Comparison of ENCODE assay signal across 16 cellular contexts in the genomic region with DNA sequence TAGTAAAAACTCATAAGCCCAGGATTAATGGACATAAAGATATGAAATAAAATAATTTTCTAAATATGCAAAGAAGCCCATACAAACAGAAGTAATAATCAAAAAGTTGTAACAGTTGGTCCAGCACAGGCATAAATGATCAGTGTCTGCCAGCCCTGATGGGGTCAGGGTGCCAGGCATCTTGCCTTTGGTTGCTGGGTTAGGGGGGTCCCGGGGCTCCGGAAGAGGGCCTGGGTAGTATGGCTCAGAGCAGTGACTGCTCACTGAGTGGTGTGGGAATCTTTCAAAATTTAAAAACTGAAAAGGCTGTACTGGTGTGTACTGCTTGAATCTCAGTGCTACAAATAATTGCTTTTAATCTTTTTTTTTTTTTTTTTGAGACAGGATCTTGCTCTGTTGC. TPM values are rescaled to one million over a fixed set of nuclear protein-coding genes. Genes with fewer than 3 reads are reported as not detected.
DNase-seq lines count a peak whose midpoint lies in the region; ATAC-seq, FAIRE-seq and TF ChIP-seq lines count a peak whose summit lies in the region.
"Had no signal": no experiment of that assay in that cellular context is flagged by ENCODE, and none has a peak within 500 bp of the region (broad histone marks: within the 10 kb centered on the region; RNA-seq: fewer than 3 reads in every experiment).

No MANE protein-coding gene starts in this region.

- no peak for TF ChIP-seq EP300 in GM12878 (IDR thresholded peaks at IDR 0.05; ENCODE audit: borderline replicate concordance in 1 of 2, control insufficient read depth in 1 of 2, low read depth in 2 of 2, low read length in 2 of 2)

- no peaks in the 10 kb centered on the region for H3K79me2 ChIP-seq in GM12878 (ENCODE audit: control insufficient read depth, insufficient read depth, low read length)

- CTCF ChIA-PET in GM12878 (lab: Yijun Ruan, JAX), result interaction anchor here (4.1 kb wide), 1 partner anchor 10 kb away, joined by 19 read pairs; no protein-coding TSS in a partner anchor

- SMC1A ChIA-PET in GM12878 (lab: Charles Lee; ENCODE audit: uncharacterized antibody, unreplicated experiment), result interaction anchor here (0.7 to 1.2 kb wide), 2 partner anchors 14 to 266 kb away, joined by 3 to 4 read pairs; no protein-coding TSS in a partner anchor

- no peak overlapping the region for H3K4me3 Mint-ChIP-seq in activated CD4-positive, alpha-beta T cell treated with anti-CD3 and anti-CD28 coated beads, Interleukin-2, amount 10 ng/mL, durations not matched to agents 24 days and 14 days

- H3K4me1 ChIP-seq in GM12878 (ENCODE audit: control insufficient read depth, insufficient read depth, low read length), result peaks cover 4% of the 10 kb centered on the region; the same call in 1 of the 2 replicates
- peaks cover 45% of the 10 kb centered on the region for H3K4me1 ChIP-seq in lower lobe of right lung
- H3K4me1 ChIP-seq: foreskin keratinocyte, SJCRH30 had no signal

- no peak for TF ChIP-seq POLR2A in GM12878 (IDR thresholded peaks at IDR 0.05; ENCODE audit: low read depth, low read length)

- H3K27ac ChIP-seq in GM12878 (ENCODE audit: control insufficient read depth, insufficient read depth) (no peak overlapping the region), lower lobe of right lung (peak overlapping the region; percentile 89), temporal lobe (ENCODE audit: low read depth, low read length) (peak overlapping the region; percentile 44)
- H3K27ac ChIP-seq: 22Rv1, foreskin keratinocyte, SJCRH30 had no signal

- H3K36me3 ChIP-seq in GM12878 (ENCODE audit: control insufficient read depth in 2 of 2, insufficient read depth in 2 of 2, low read length in 1 of 2) (no peaks in the 10 kb centered on the region), lower lobe of right lung (no peaks in the 10 kb centered on the region)
- H3K36me3 ChIP-seq: SJCRH30 had no signal

- RAD21 ChIA-PET in GM12878 (lab: Charles Lee; ENCODE audit: unreplicated experiment), result no interaction called here

- peak; percentile 52 for DNase-seq in activated CD4-positive, alpha-beta T cell treated with anti-CD3 and anti-CD28 coated beads, Interleukin-2, amount 10 ng/mL, durations not matched to agents 24 days and 14 days
- no peak for DNase-seq in activated CD4-positive, alpha-beta T cell treated with anti-CD3 and anti-CD28 coated beads, Interleukin-2, amount 50 U/mL, for 4 hours
- no peak for DNase-seq in GM12878 (ENCODE audit: low read depth, low spot score)
- no peak for DNase-seq in lower lobe of right lung
- DNase-seq in GM19239 (ENCODE audit: insufficient read length, low spot score), result no peak
- no peak for DNase-seq in activated CD4-positive, alpha-beta T cell treated with anti-CD3 and anti-CD28 coated beads for 1 hour
- DNase-seq: foreskin keratinocyte; GDM1; Karpas-422; NCI-H526 treated with DMSO at 0.1 percent for 48 hours; occipital lobe; SJCRH30; stimulated activated CD4-positive, alpha-beta T cell treated with anti-CD3 and anti-CD28 coated beads, Interleukin-4, amount 100 ng/mL, for 1 hour had no signal

- no peak overlapping the region for H3K27ac Mint-ChIP-seq in activated CD4-positive, alpha-beta T cell treated with anti-CD3 and anti-CD28 coated beads, Interleukin-2, amount 10 ng/mL, durations not matched to agents 24 days and 14 days

- H3K9me3 ChIP-seq in GM12878 (replicated peaks; ENCODE audit: control insufficient read depth, insufficient read depth, low read length) (no peaks in the 10 kb centered on the region), lower lobe of right lung (no peaks in the 10 kb centered on the region)
- H3K9me3 ChIP-seq: SJCRH30 had no signal

- POLR2A ChIA-PET in GM12878 (lab: Charles Lee), result interaction anchor here (0.9 kb wide), 1 partner anchor 9 kb away, joined by 4 read pairs; no protein-coding TSS in a partner anchor

- H3K9me3 Mint-ChIP-seq in activated CD4-positive, alpha-beta T cell treated with anti-CD3 and anti-CD28 coated beads, Interleukin-2, amount 10 ng/mL, durations not matched to agents 24 days and 14 days, result no peaks in the 10 kb centered on the region

- ATAC-seq in GM12878 (no peak), lower lobe of right lung (no peak), GM19397 (IDR thresholded peaks at IDR 0.05; ENCODE audit: unreplicated experiment) (no peak)

- no peaks in the 10 kb centered on the region for H3K27me3 ChIP-seq in GM12878 (replicated peaks in 1 of 2; ENCODE audit: control insufficient read depth in 2 of 2, insufficient read depth in 2 of 2, low read length in 1 of 2)
- no peaks in the 10 kb centered on the region for H3K27me3 ChIP-seq in lower lobe of right lung (ENCODE audit: low read depth)
- H3K27me3 ChIP-seq: foreskin keratinocyte, SJCRH30 had no signal

- in situ Hi-C loops in GM12878 (cut with MboI), result no loop called here

- H3K4me2 ChIP-seq in GM12878 (ENCODE audit: control insufficient read depth, insufficient read depth), result peak overlapping the region; percentile 93; the same call in 1 of the 2 replicates

- no peaks in the 10 kb centered on the region for H4K20me1 ChIP-seq in GM12878 (ENCODE audit: control insufficient read depth, insufficient read depth)

- 97% methylated on average over 2 of the region's 2 CpGs for WGBS in GM12878 (ENCODE audit: insufficient coverage, insufficient replicate concordance, low lambda C conversion rate, missing lambda C conversion rate)

- no peak overlapping the region for H3K9ac ChIP-seq in GM12878 (ENCODE audit: control insufficient read depth, insufficient read depth, low read length)

- BruUV-seq in GM12878 (replicated peaks; lab: Mats Ljungman, UMichigan), result no TSS peak

- FAIRE-seq in GM12878 (lab: Jason Lieb, UNC) (no peak), GM19239 (lab: Jason Lieb, UNC) (no peak)

- intact Hi-C loops in activated CD4-positive, alpha-beta T cell treated with anti-CD3 and anti-CD28 coated beads, Interleukin-2, amount 10 ng/mL, durations not matched to agents 24 days and 14 days (cut with micrococcal nuclease), result no loop called here
- intact Hi-C loops in GM12878 (cut with micrococcal nuclease; ENCODE audit: unreplicated experiment), result no loop called here
- intact Hi-C loops in lower lobe of right lung (cut with DNase I), result no loop called here

- 0 out of 2 replicates have a peak overlapping the region, but pooled peaks have one; percentile 57 for H3K4me3 ChIP-seq in GM12878
- no peak overlapping the region for H3K4me3 ChIP-seq in lower lobe of right lung
- H3K4me3 ChIP-seq: SJCRH30 had no signal

- no peaks in the 10 kb centered on the region for H3K36me3 Mint-ChIP-seq in activated CD4-positive, alpha-beta T cell treated with anti-CD3 and anti-CD28 coated beads, Interleukin-2, amount 10 ng/mL, durations not matched to agents 24 days and 14 days (ENCODE audit: low read depth)

- TF ChIP-seq RAD21 in GM12878 (IDR thresholded peaks at IDR 0.05; ENCODE audit: insufficient read depth, low read depth, low read length), result no peak

- TF ChIP-seq CTCF in GM12878 (IDR thresholded peaks at IDR 0.05 in 2 of 3, conservative IDR thresholded peaks at IDR 0.05 in 1 of 3; ENCODE audit: control insufficient read depth in 2 of 3, extremely low read depth in 1 of 3, insufficient read depth in 1 of 3, low read depth in 3 of 3, low read length in 3 of 3) (no peak), lower lobe of right lung (IDR thresholded peaks at IDR 0.05) (no peak)

- peak overlapping the region; percentile 93 for H2AFZ ChIP-seq in GM12878 (ENCODE audit: control insufficient read depth, low read depth, low read length)

- H3K4me1 Mint-ChIP-seq in activated CD4-positive, alpha-beta T cell treated with anti-CD3 and anti-CD28 coated beads, Interleukin-2, amount 10 ng/mL, durations not matched to agents 24 days and 14 days, result peaks cover 11% of the 10 kb centered on the region

- peaks cover 11% of the 10 kb centered on the region for H3K27me3 Mint-ChIP-seq in activated CD4-positive, alpha-beta T cell treated with anti-CD3 and anti-CD28 coated beads, Interleukin-2, amount 10 ng/mL, durations not matched to agents 24 days and 14 days

TF ChIP-seq in GM12878, 131 proteins besides CTCF, POLR2A, EP300 and RAD21:
- TF ChIP-seq PAX5 (IDR thresholded peaks at IDR 0.05; ENCODE audit: borderline replicate concordance, low read depth, low read length) (no peak), YBX1 (IDR thresholded peaks at IDR 0.05) (no peak), MXI1 (IDR thresholded peaks at IDR 0.05; ENCODE audit: low read depth, low read length) (no peak)
TF ChIP-seq in GM12878: peak in this region for 0.

RNA-seq across cellular contexts. Expression of a gene that starts 7.7 kb away (rescaled TPM):
- total RNA-seq in activated CD4-positive, alpha-beta T cell treated with anti-CD3 and anti-CD28 coated beads, Interleukin-2, amount 10 ng/mL, durations not matched to agents 24 days and 14 days, result 69.3 and 79.7 TPM in 2 replicates
- 93.7 and 101 TPM in 2 replicates for total RNA-seq in GM12878 (2013; cell fraction: nucleolus; rRNA removed)
- total RNA-seq in GM12878 (2014; rRNA removed), result 43.7 and 46.4 TPM in 2 replicates
- 47.8 and 52.5 TPM in 2 replicates for total RNA-seq in GM12878 (2014; rRNA removed; fragmentation: Illumina TruSeq; extraction: Trizol)
- 50.7 and 54.5 TPM in 2 replicates for total RNA-seq in GM12878 (2021)
- 28.6 TPM for polyA plus RNA-seq in GM12878 (2011; ENCODE audit: low read depth)
- 62.3 and 68.4 TPM in 2 replicates for polyA plus RNA-seq in GM12878 (2011; rRNA removed)
- 73.9 and 89.7 TPM in 2 replicates for polyA plus RNA-seq in GM12878 (2011; cell fraction: cytosol; rRNA removed)
- polyA plus RNA-seq in GM12878 (2011; cell fraction: nucleus; rRNA removed), result 42.5 and 60.8 TPM in 2 replicates
- 15.4 and 24.9 TPM in 2 replicates for polyA plus RNA-seq in GM12878 (2012)
- 54.6 and 72.5 TPM in 2 replicates for polyA plus RNA-seq in GM12878 (2014; fragmentation: Illumina TruSeq; extraction: Trizol)
- 10 to 100 TPM; 10.7 to 27.1 TPM for polyA plus RNA-seq in GM12878 (2014; fragmentation: Nextera tagmentation; extraction: Ambion mirVana)
- polyA plus RNA-seq in GM12878 (2014; rRNA removed), result 31.4 and 35.0 TPM in 2 replicates
- polyA plus RNA-seq in GM12878 (2016; fragmentation: Nextera tagmentation; extraction: Ambion mirVana), result 1 to 10 TPM; 4.7 to 4.8 TPM
- polyA minus RNA-seq in GM12878 (2011; rRNA and poly(A)+ RNA removed), result 203 and 222 TPM in 2 replicates
- 55.9 and 69.2 TPM in 2 replicates for polyA minus RNA-seq in GM12878 (2011; cell fraction: cytosol; rRNA and poly(A)+ RNA removed)
- 55.2 and 80.6 TPM in 2 replicates for polyA minus RNA-seq in GM12878 (2011; cell fraction: nucleus; rRNA and poly(A)+ RNA removed)
- total RNA-seq in lower lobe of right lung, result 247 TPM
- total RNA-seq in temporal lobe, result 198 TPM
